ENCODE assay signal across 24 cellular contexts in the genomic region with DNA sequence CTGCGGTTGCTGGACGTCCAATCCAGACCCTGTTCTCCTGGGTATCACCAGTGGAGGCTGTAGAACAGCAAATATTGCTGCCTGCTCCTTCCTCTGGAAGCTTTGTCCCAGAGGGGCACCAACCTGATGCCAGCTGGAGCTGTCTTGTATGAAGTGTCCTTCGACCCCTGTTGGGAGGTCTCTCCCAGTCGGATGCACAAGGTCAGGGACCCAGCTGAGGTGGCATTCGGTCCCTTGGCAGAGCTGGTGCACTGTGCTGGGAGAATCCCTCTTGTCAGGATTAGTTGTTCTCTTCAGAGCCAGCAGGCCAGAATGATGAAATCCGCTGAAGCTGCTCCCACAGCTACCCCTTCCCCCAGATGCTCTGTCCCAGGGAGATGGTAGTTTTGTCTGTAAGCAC.
"Had no signal": no experiment of that assay in that cellular context is flagged by ENCODE, and none has a peak within 500 bp of the region (broad histone marks: within the 10 kb centered on the region; RNA-seq: fewer than 3 reads in every experiment).

No MANE protein-coding gene starts in this region.

- ATAC-seq: stimulated activated effector memory CD8-positive, alpha-beta T cell treated with anti-CD3 and anti-CD28 coated beads, Interleukin-12 subunit alpha, Interleukin-12 subunit beta, amount 100 ng/mL, for 72 hours; stimulated activated memory B cell treated with anti-CD40 and anti-IgM and Interleukin-4, amounts not matched to agents 10 μg/mL and 1 μg/mL and 100 μg/mL, for 72 hours; stimulated activated naive B cell treated with anti-CD40 and anti-IgM and Interleukin-4, amounts not matched to agents 10 μg/mL and 1 μg/mL and 100 μg/mL, for 72 hours; stimulated activated naive CD8-positive, alpha-beta T cell treated with anti-CD3 and anti-CD28 coated beads, Interleukin-15, amount 100 ng/mL, for 72 hours; stimulated activated naive CD8-positive, alpha-beta T cell treated with anti-CD3 and anti-CD28 coated beads, Interleukin-15, Interleukin-2, amounts not matched to agents 100 U/mL and 50 U/mL, for 24 hours; upper lobe of right lung had no signal

- H3K36me3 Mint-ChIP-seq: stimulated activated effector memory CD8-positive, alpha-beta T cell treated with anti-CD3 and anti-CD28 coated beads, Interleukin-12 subunit alpha, Interleukin-12 subunit beta, amount 100 ng/mL, for 72 hours; stimulated activated memory B cell treated with anti-CD40 and anti-IgM and Interleukin-4, amounts not matched to agents 10 μg/mL and 1 μg/mL and 100 μg/mL, for 72 hours; stimulated activated naive B cell treated with anti-CD40 and anti-IgM and Interleukin-4, amounts not matched to agents 10 μg/mL and 1 μg/mL and 100 μg/mL, for 72 hours; type B pancreatic cell had no signal

- H3K27me3 Mint-ChIP-seq: stimulated activated memory B cell treated with anti-CD40 and anti-IgM and Interleukin-4, amounts not matched to agents 10 μg/mL and 1 μg/mL and 100 μg/mL, for 72 hours; stimulated activated naive B cell treated with anti-CD40 and anti-IgM and Interleukin-4, amounts not matched to agents 10 μg/mL and 1 μg/mL and 100 μg/mL, for 72 hours; stimulated activated naive CD8-positive, alpha-beta T cell treated with anti-CD3 and anti-CD28 coated beads, Interleukin-15, amount 100 ng/mL, for 72 hours; stimulated activated naive CD8-positive, alpha-beta T cell treated with anti-CD3 and anti-CD28 coated beads, Interleukin-15, Interleukin-2, amounts not matched to agents 100 ng/mL and 50 ng/mL, for 24 hours; type B pancreatic cell had no signal

- DNase-seq: stimulated activated CD4-positive, alpha-beta T cell treated with anti-CD3 and anti-CD28 coated beads, Interleukin-2, amount 100 ng/mL, for 48 hours; stimulated activated CD4-positive, alpha-beta T cell treated with anti-CD3 and anti-CD28 coated beads, Interleukin-4, amount 100 ng/mL, for 1 hour; stimulated activated CD4-positive, alpha-beta T cell treated with anti-CD3 and anti-CD28 coated beads, Interleukin-4, amount 100 ng/mL, for 24 hours; stimulated activated CD4-positive, alpha-beta T cell treated with anti-CD3 and anti-CD28 coated beads, Interleukin-4, amount 100 ng/mL, for 4 hours; stimulated activated CD8-positive, alpha-beta memory T cell treated with anti-CD3 and anti-CD28 coated beads, Interleukin-4, amount 100 ng/mL, for 48 hours; stimulated activated naive B cell treated with anti-CD40 and anti-IgM and Interleukin-4, amounts not matched to agents 10 μg/mL and 1 μg/mL and 100 μg/mL, for 72 hours; stimulated activated naive CD4-positive, alpha-beta T cell; stimulated activated naive CD4-positive, alpha-beta T cell treated with Interleukin-2 at 50 U/mL for 16 hours; stimulated activated naive CD8-positive, alpha-beta T cell treated with anti-CD3 and anti-CD28 coated beads, Interleukin-15, amount 100 ng/mL, for 72 hours; stimulated activated naive CD8-positive, alpha-beta T cell treated with anti-CD3 and anti-CD28 coated beads, Interleukin-15, Interleukin-2, amounts not matched to agents 100 U/mL and 50 U/mL, for 24 hours; stomach; substantia nigra; testis; thyroid gland; tibial artery; transverse colon; trophoblast cell; upper lobe of left lung; upper lobe of right lung; uterus had no signal

- H3K9me3 Mint-ChIP-seq: stimulated activated effector memory CD8-positive, alpha-beta T cell treated with anti-CD3 and anti-CD28 coated beads, Interleukin-12 subunit alpha, Interleukin-12 subunit beta, amount 100 ng/mL, for 72 hours; stimulated activated memory B cell treated with anti-CD40 and anti-IgM and Interleukin-4, amounts not matched to agents 10 μg/mL and 1 μg/mL and 100 μg/mL, for 72 hours; stimulated activated naive B cell treated with anti-CD40 and anti-IgM and Interleukin-4, amounts not matched to agents 10 μg/mL and 1 μg/mL and 100 μg/mL, for 72 hours had no signal

- H3K27ac Mint-ChIP-seq: stimulated activated effector memory CD8-positive, alpha-beta T cell treated with anti-CD3 and anti-CD28 coated beads, Interleukin-12 subunit alpha, Interleukin-12 subunit beta, amount 100 ng/mL, for 72 hours; stimulated activated memory B cell treated with anti-CD40 and anti-IgM and Interleukin-4, amounts not matched to agents 10 μg/mL and 1 μg/mL and 100 μg/mL, for 72 hours; stimulated activated naive B cell treated with anti-CD40 and anti-IgM and Interleukin-4, amounts not matched to agents 10 μg/mL and 1 μg/mL and 100 μg/mL, for 72 hours; stimulated activated naive CD8-positive, alpha-beta T cell treated with anti-CD3 and anti-CD28 coated beads, Interleukin-15, amount 100 ng/mL, for 72 hours; stimulated activated naive CD8-positive, alpha-beta T cell treated with anti-CD3 and anti-CD28 coated beads, Interleukin-15, Interleukin-2, amounts not matched to agents 100 ng/mL and 50 ng/mL, for 24 hours; type B pancreatic cell had no signal

- H3K4me1 Mint-ChIP-seq: stimulated activated effector memory CD8-positive, alpha-beta T cell treated with anti-CD3 and anti-CD28 coated beads, Interleukin-12 subunit alpha, Interleukin-12 subunit beta, amount 100 ng/mL, for 72 hours; stimulated activated memory B cell treated with anti-CD40 and anti-IgM and Interleukin-4, amounts not matched to agents 10 μg/mL and 1 μg/mL and 100 μg/mL, for 72 hours; stimulated activated naive B cell treated with anti-CD40 and anti-IgM and Interleukin-4, amounts not matched to agents 10 μg/mL and 1 μg/mL and 100 μg/mL, for 72 hours; stimulated activated naive CD8-positive, alpha-beta T cell treated with anti-CD3 and anti-CD28 coated beads, Interleukin-15, amount 100 ng/mL, for 72 hours had no signal

- H3K4me3 Mint-ChIP-seq: stimulated activated effector memory CD8-positive, alpha-beta T cell treated with anti-CD3 and anti-CD28 coated beads, Interleukin-12 subunit alpha, Interleukin-12 subunit beta, amount 100 ng/mL, for 72 hours; stimulated activated memory B cell treated with anti-CD40 and anti-IgM and Interleukin-4, amounts not matched to agents 10 μg/mL and 1 μg/mL and 100 μg/mL, for 72 hours; stimulated activated naive B cell treated with anti-CD40 and anti-IgM and Interleukin-4, amounts not matched to agents 10 μg/mL and 1 μg/mL and 100 μg/mL, for 72 hours; stimulated activated naive CD8-positive, alpha-beta T cell treated with anti-CD3 and anti-CD28 coated beads, Interleukin-15, amount 100 ng/mL, for 72 hours; stimulated activated naive CD8-positive, alpha-beta T cell treated with anti-CD3 and anti-CD28 coated beads, Interleukin-15, Interleukin-2, amounts not matched to agents 100 ng/mL and 50 ng/mL, for 24 hours; type B pancreatic cell had no signal
